ENCODE assay signal across 33 cellular contexts in genomic region chr15:93610944-93611343, GRCh38.
"Had no signal": no experiment of that assay in that cellular context is flagged by ENCODE, and none has a peak within 500 bp of the region (broad histone marks: within the 10 kb centered on the region; RNA-seq: fewer than 3 reads in every experiment).

No MANE protein-coding gene starts in this region.

- H3K27me3 Mint-ChIP-seq: activated CD4-positive, alpha-beta memory T cell treated with anti-CD3 and anti-CD28 coated beads for 36 hours; activated naive CD4-positive, alpha-beta T cell treated with anti-CD3 and anti-CD28 coated beads, Interleukin-2, amount 10 ng/mL, durations not matched to agents 7 days and 5 days; activated naive CD8-positive, alpha-beta T cell treated with anti-CD3 and anti-CD28 coated beads, Interleukin-2, amount 10 ng/mL, durations not matched to agents 7 days and 5 days; dendritic cell treated with granulocyte-macrophage colony-stimulating factor and Interleukin-4, amounts not matched to agents 40 ng/mL and 50 ng/mL, for 4 days had no signal

- H3K27ac ChIP-seq: ascending aorta, brain microvascular endothelial cell, epithelial cell of prostate, esophagus squamous epithelium, gastroesophageal sphincter, heart left ventricle, left lung, stomach, thyroid gland, upper lobe of right lung, WERI-Rb-1 had no signal

- H3K4me1 Mint-ChIP-seq: activated naive CD4-positive, alpha-beta T cell treated with anti-CD3 and anti-CD28 coated beads, Interleukin-2, amount 10 ng/mL, durations not matched to agents 7 days and 5 days; activated naive CD8-positive, alpha-beta T cell treated with anti-CD3 and anti-CD28 coated beads, Interleukin-2, amount 10 ng/mL, durations not matched to agents 7 days and 5 days; immature natural killer cell; stimulated activated naive B cell treated with anti-CD40 and anti-IgM and Interleukin-4, amounts not matched to agents 10 μg/mL and 1 μg/mL and 100 μg/mL, for 72 hours had no signal

- DNase-seq: activated CD4-positive, alpha-beta memory T cell treated with anti-CD3 and anti-CD28 coated beads for 36 hours; activated CD4-positive, alpha-beta T cell treated with anti-CD3 and anti-CD28 coated beads for 48 hours; activated CD8-positive, alpha-beta memory T cell treated with anti-CD3 and anti-CD28 coated beads, Interleukin-2, amount 50 U/mL, for 4 hours; activated gamma-delta T cell; activated naive CD4-positive, alpha-beta T cell treated with anti-CD3 and anti-CD28 coated beads, Interleukin-2, amount 10 ng/mL, durations not matched to agents 7 days and 5 days; activated naive CD8-positive, alpha-beta T cell treated with anti-CD3 and anti-CD28 coated beads, Interleukin-2, amount 10 ng/mL, durations not matched to agents 7 days and 5 days; activated T-cell treated with anti-CD3 and anti-CD28 coated beads, Interleukin-2, amount 50 U/mL, for 24 hours; brain microvascular endothelial cell; central memory CD4-positive, alpha-beta T cell; esophagus squamous epithelium; hypothalamus; immature natural killer cell; left lung; posterior cingulate gyrus; right cardiac atrium; stimulated activated CD4-positive, alpha-beta T cell treated with anti-CD3 and anti-CD28 coated beads, Interleukin-15, amount 100 ng/mL, for 24 hours; stimulated activated CD4-positive, alpha-beta T cell treated with anti-CD3 and anti-CD28 coated beads, Interleukin-2, amount 100 ng/mL, for 24 hours; stimulated activated naive B cell treated with anti-CD40 and anti-IgM and Interleukin-4, amounts not matched to agents 10 μg/mL and 1 μg/mL and 100 μg/mL, for 72 hours; stomach; SW 1271; T-helper 9 cell; thyroid gland; upper lobe of right lung; WERI-Rb-1 had no signal

- H3K9me3 Mint-ChIP-seq: activated CD4-positive, alpha-beta memory T cell treated with anti-CD3 and anti-CD28 coated beads for 36 hours; activated naive CD4-positive, alpha-beta T cell treated with anti-CD3 and anti-CD28 coated beads, Interleukin-2, amount 10 ng/mL, durations not matched to agents 7 days and 5 days; activated naive CD8-positive, alpha-beta T cell treated with anti-CD3 and anti-CD28 coated beads, Interleukin-2, amount 10 ng/mL, durations not matched to agents 7 days and 5 days; activated T-cell treated with anti-CD3 and anti-CD28 coated beads, Interleukin-2, amount 50 U/mL, for 24 hours; dendritic cell treated with granulocyte-macrophage colony-stimulating factor and Interleukin-4, amounts not matched to agents 40 ng/mL and 50 ng/mL, for 4 days; immature natural killer cell; nephron; T-helper 1 cell treated with Interleukin-12 subunit alpha and Interleukin-12 subunit beta and Interleukin-4 antibody, amounts not matched to agents 30 μg/mL and 1 μg/mL, for 36 hours had no signal

- ATAC-seq: activated CD4-positive, CD25-positive, alpha-beta regulatory T cell treated with anti-CD3 and anti-CD28 coated beads, Interleukin-2, amount 50 U/mL, for 24 hours; gastroesophageal sphincter; left lung; right cardiac atrium; stimulated activated naive B cell treated with anti-CD40 and anti-IgM and Interleukin-4, amounts not matched to agents 10 μg/mL and 1 μg/mL and 100 μg/mL, for 72 hours; upper lobe of right lung had no signal

- H3K4me3 ChIP-seq: ascending aorta, esophagus squamous epithelium, gastroesophageal sphincter, heart left ventricle, left lung, lung, stomach, thyroid gland, upper lobe of right lung had no signal

- H3K4me3 Mint-ChIP-seq: activated CD4-positive, alpha-beta memory T cell treated with anti-CD3 and anti-CD28 coated beads for 36 hours; activated naive CD4-positive, alpha-beta T cell treated with anti-CD3 and anti-CD28 coated beads, Interleukin-2, amount 10 ng/mL, durations not matched to agents 7 days and 5 days; activated naive CD8-positive, alpha-beta T cell treated with anti-CD3 and anti-CD28 coated beads, Interleukin-2, amount 10 ng/mL, durations not matched to agents 7 days and 5 days; activated T-cell treated with anti-CD3 and anti-CD28 coated beads, Interleukin-2, amount 50 U/mL, for 24 hours; dendritic cell treated with granulocyte-macrophage colony-stimulating factor and Interleukin-4, amounts not matched to agents 40 ng/mL and 50 ng/mL, for 4 days; immature natural killer cell; nephron; stimulated activated naive B cell treated with anti-CD40 and anti-IgM and Interleukin-4, amounts not matched to agents 10 μg/mL and 1 μg/mL and 100 μg/mL, for 72 hours; T-helper 1 cell treated with Interleukin-12 subunit alpha and Interleukin-12 subunit beta and Interleukin-4 antibody, amounts not matched to agents 30 μg/mL and 1 μg/mL, for 36 hours had no signal

- H3K36me3 ChIP-seq: ascending aorta, brain microvascular endothelial cell, esophagus squamous epithelium, gastroesophageal sphincter, heart left ventricle, left lung, stomach, thyroid gland, upper lobe of right lung, WERI-Rb-1 had no signal

- H3K27me3 ChIP-seq: ascending aorta, brain microvascular endothelial cell, esophagus squamous epithelium, gastroesophageal sphincter, left lung, stomach, thyroid gland, upper lobe of right lung had no signal

- H3K36me3 Mint-ChIP-seq: activated CD4-positive, alpha-beta memory T cell treated with anti-CD3 and anti-CD28 coated beads for 36 hours; activated naive CD4-positive, alpha-beta T cell treated with anti-CD3 and anti-CD28 coated beads, Interleukin-2, amount 10 ng/mL, durations not matched to agents 7 days and 5 days; activated naive CD8-positive, alpha-beta T cell treated with anti-CD3 and anti-CD28 coated beads, Interleukin-2, amount 10 ng/mL, durations not matched to agents 7 days and 5 days; immature natural killer cell; stimulated activated naive B cell treated with anti-CD40 and anti-IgM and Interleukin-4, amounts not matched to agents 10 μg/mL and 1 μg/mL and 100 μg/mL, for 72 hours had no signal

- H3K27ac Mint-ChIP-seq: activated CD4-positive, alpha-beta memory T cell treated with anti-CD3 and anti-CD28 coated beads for 36 hours; activated naive CD4-positive, alpha-beta T cell treated with anti-CD3 and anti-CD28 coated beads, Interleukin-2, amount 10 ng/mL, durations not matched to agents 7 days and 5 days; activated naive CD8-positive, alpha-beta T cell treated with anti-CD3 and anti-CD28 coated beads, Interleukin-2, amount 10 ng/mL, durations not matched to agents 7 days and 5 days; activated T-cell treated with anti-CD3 and anti-CD28 coated beads, Interleukin-2, amount 50 U/mL, for 24 hours; dendritic cell treated with granulocyte-macrophage colony-stimulating factor and Interleukin-4, amounts not matched to agents 40 ng/mL and 50 ng/mL, for 4 days; immature natural killer cell; nephron; stimulated activated naive B cell treated with anti-CD40 and anti-IgM and Interleukin-4, amounts not matched to agents 10 μg/mL and 1 μg/mL and 100 μg/mL, for 72 hours; T-helper 1 cell treated with Interleukin-12 subunit alpha and Interleukin-12 subunit beta and Interleukin-4 antibody, amounts not matched to agents 30 μg/mL and 1 μg/mL, for 36 hours had no signal

- H3K4me1 ChIP-seq: ascending aorta, esophagus squamous epithelium, gastroesophageal sphincter, left lung, stomach, thyroid gland, upper lobe of right lung had no signal

- H3K9me3 ChIP-seq: ascending aorta, esophagus squamous epithelium, gastroesophageal sphincter, heart left ventricle, left lung, stomach, thyroid gland, upper lobe of right lung had no signal
